In the genomic region with DNA sequence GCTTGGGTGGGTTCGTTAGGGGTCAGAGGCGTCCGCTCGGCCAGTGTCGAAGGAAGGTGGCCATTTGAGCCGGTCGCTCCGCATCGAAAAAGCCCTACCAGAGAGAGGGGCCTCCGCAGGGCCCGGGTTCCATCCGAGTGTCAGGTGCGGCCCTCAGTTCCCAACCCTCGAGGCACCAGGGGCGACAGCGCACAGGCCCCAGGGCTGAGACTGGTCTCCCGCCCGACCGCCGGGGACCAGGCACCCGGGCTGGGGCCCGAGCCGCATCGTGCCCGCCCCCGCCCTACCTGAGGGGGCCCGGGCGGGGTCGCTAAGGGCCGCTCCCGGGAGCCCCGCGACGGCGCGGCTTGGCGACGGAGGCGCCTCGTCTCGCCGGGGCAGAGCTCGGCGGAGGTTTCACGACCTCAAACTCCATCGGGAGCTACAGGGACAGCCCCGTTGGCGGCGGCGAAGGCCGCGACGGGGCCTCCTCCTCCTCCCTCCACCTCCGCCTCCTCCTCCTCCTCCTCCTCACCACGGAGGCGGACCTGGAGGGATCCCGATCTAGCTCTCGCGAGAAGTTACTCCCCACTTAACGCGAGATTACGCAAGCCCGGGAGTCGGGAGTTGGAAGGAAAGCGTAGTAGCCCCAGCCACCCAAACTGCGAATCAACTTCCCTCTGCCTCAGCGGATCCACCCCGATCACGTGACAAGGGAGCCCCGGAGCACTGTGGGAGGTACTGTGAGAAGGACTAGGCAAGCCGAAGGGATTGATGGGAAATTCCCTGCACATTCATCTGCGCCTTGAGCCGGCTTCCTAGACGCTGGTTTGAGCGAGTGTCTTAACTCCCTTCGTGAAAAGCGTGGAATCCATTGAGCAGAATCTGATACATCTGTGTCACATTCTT, we compare ENCODE assay signal across 8 cellular contexts. TPM values are rescaled to one million over a fixed set of nuclear protein-coding genes. Genes with fewer than 3 reads are reported as not detected.
DNase-seq lines count a peak whose midpoint lies in the region; ATAC-seq lines count a peak whose summit lies in the region.

A gene with protein sequence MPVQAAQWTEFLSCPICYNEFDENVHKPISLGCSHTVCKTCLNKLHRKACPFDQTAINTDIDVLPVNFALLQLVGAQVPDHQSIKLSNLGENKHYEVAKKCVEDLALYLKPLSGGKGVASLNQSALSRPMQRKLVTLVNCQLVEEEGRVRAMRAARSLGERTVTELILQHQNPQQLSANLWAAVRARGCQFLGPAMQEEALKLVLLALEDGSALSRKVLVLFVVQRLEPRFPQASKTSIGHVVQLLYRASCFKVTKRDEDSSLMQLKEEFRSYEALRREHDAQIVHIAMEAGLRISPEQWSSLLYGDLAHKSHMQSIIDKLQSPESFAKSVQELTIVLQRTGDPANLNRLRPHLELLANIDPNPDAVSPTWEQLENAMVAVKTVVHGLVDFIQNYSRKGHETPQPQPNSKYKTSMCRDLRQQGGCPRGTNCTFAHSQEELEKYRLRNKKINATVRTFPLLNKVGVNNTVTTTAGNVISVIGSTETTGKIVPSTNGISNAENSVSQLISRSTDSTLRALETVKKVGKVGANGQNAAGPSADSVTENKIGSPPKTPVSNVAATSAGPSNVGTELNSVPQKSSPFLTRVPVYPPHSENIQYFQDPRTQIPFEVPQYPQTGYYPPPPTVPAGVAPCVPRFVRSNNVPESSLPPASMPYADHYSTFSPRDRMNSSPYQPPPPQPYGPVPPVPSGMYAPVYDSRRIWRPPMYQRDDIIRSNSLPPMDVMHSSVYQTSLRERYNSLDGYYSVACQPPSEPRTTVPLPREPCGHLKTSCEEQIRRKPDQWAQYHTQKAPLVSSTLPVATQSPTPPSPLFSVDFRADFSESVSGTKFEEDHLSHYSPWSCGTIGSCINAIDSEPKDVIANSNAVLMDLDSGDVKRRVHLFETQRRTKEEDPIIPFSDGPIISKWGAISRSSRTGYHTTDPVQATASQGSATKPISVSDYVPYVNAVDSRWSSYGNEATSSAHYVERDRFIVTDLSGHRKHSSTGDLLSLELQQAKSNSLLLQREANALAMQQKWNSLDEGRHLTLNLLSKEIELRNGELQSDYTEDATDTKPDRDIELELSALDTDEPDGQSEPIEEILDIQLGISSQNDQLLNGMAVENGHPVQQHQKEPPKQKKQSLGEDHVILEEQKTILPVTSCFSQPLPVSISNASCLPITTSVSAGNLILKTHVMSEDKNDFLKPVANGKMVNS (minus strand): TSS at position 537 of the 888 bp plus-strand sequence. CDS start 7,850 bp downstream, outside the sequence.

- H3K27me3 Mint-ChIP-seq in IgD-negative memory B cell: no peaks in the 10 kb centered on the region

- H3K36me3 Mint-ChIP-seq in IgD-negative memory B cell: peaks cover 3% of the 10 kb centered on the region

- ATAC-seq in GM21529 (IDR thresholded peaks at IDR 0.05; ENCODE audit: unreplicated experiment): peak; percentile 81

- H3K4me3 Mint-ChIP-seq in IgD-negative memory B cell: peak within 1 kb of the TSS; percentile 90 to 99 (median 96)

- H3K9me3 Mint-ChIP-seq in IgD-negative memory B cell: no peaks in the 10 kb centered on the region

- DNase-seq in DMS114 treated with DMSO at 0.1 percent for 48 hours (lab: John Stamatoyannopoulos, UW; ENCODE audit: unreplicated experiment) (peak; percentile 93), OCI-M2 (lab: John Stamatoyannopoulos, UW; ENCODE audit: unreplicated experiment) (peak; percentile 89), activated T-cell treated with anti-CD3 and anti-CD28 coated beads for 4 hours (peak; percentile 96), epidermal melanocyte (ENCODE audit: insufficient read length, low spot score) (peak; percentile 66), middle frontal gyrus (ENCODE audit: extremely low spot score, low spot score) (peak; percentile 100)
- DNase-seq in stimulated activated CD8-positive, alpha-beta memory T cell treated with anti-CD3 and anti-CD28 coated beads, Interleukin-2, amount 100 ng/mL, for 48 hours (ENCODE audit: low read depth in 2 of 2): peak; percentile 83 to 92

- peak within 1 kb of the TSS; percentile 96 to 100 (median 98) for H3K27ac Mint-ChIP-seq in IgD-negative memory B cell

- peaks cover 23 to 32% (median 28%) of the 10 kb centered on the region in 3 donors for H3K4me1 Mint-ChIP-seq in IgD-negative memory B cell

RNA-seq across cellular contexts. Expression of the gene that starts here (rescaled TPM):
- 21.0 TPM for polyA plus RNA-seq in IgD-negative memory B cell

Comparison
In these comparisons a context has a peak if more than half of its experiments do, and no peak if none do; other contexts are left out.
1. Peak in every context shown above with its lines: DNase-seq and ATAC-seq.